In the genomic region with DNA sequence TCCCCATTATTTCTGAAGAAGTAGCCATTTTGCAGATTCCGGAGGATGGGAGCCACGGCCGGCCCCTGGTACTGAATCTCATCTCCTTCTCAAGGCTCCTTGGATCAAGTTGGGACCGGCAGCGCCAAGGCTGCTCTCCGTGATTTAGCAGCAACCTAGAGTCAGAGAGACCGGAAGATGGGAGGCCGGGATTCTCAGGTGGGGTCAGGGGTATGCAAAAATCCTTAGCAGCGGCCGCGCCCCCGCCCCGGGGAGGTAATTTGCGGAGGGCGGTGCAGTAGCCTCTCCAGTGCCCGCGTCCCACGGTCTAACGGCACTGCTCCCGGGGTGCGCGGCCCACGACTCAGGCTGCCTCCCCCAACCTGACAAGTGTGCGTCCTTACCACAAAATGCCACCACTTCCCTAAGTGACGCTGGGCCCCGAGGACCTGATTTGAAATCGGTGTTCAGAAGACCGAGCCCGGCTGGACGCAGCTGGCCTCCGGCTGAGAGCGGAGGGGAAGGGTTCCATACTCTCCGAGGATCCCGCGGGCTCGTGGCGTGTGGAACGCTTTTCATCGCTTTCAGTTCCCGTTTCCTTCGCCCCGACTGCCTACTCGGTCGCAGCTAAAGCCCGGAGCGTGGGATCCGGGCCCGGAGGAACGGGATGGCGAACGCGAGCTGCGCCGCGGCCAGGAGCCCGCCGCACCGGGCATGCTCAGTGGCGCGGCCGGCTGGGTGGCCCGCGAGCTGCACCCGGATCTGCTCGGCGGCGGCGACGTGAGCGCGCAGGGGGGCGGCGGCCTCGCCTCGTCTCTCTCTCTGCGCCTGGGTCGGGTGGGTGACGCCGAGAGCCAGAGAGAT, we compare ENCODE assay signal across 8 cellular contexts. TPM values are rescaled to one million over a fixed set of nuclear protein-coding genes. Genes with fewer than 3 reads are reported as not detected.
DNase-seq lines count a peak whose midpoint lies in the region; ATAC-seq and TF ChIP-seq lines count a peak whose summit lies in the region.

A gene with protein sequence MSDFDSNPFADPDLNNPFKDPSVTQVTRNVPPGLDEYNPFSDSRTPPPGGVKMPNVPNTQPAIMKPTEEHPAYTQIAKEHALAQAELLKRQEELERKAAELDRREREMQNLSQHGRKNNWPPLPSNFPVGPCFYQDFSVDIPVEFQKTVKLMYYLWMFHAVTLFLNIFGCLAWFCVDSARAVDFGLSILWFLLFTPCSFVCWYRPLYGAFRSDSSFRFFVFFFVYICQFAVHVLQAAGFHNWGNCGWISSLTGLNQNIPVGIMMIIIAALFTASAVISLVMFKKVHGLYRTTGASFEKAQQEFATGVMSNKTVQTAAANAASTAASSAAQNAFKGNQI (plus strand): TSS at position 787 of the 843 bp plus-strand sequence. CDS start 55 bp downstream, at position 842.

- H3K36me3 ChIP-seq in PC-3 (ENCODE audit: low read depth, low read length): no peaks in the 10 kb centered on the region
- peaks cover 0 to 4% of the 10 kb centered on the region in 2 donors for H3K36me3 ChIP-seq in esophagus (ENCODE audit: control insufficient read depth in 2 of 2, insufficient read depth in 2 of 2, low read length in 1 of 2)
- H3K36me3 ChIP-seq in muscle layer of colon (ENCODE audit: insufficient read depth, low read length): no peaks in the 10 kb centered on the region

- H3K27ac ChIP-seq in PC-3 (ENCODE audit: low read length) (peak within 1 kb of the TSS; percentile 93), esophagus (ENCODE audit: low read depth in 2 of 2, low read length in 1 of 2) (peak within 1 kb of the TSS; percentile 85 to 95), muscle layer of colon (ENCODE audit: low read depth, low read length) (peak within 1 kb of the TSS; percentile 82)

- CTCF ChIA-PET in PC-3 (lab: Charles Lee): no interaction called here

- H3K4me3 Mint-ChIP-seq in IgD-negative memory B cell: peak within 1 kb of the TSS; percentile 92 to 99 (median 97)

- peak within 1 kb of the TSS; percentile 91 for H3K4me2 ChIP-seq in PC-3 (ENCODE audit: low read length)

- no peaks in the 10 kb centered on the region for H3K27me3 ChIP-seq in PC-3 (ENCODE audit: low read length)
- no peaks in the 10 kb centered on the region for H3K27me3 ChIP-seq in esophagus (ENCODE audit: control insufficient read depth in 1 of 2, insufficient read depth in 2 of 2, low read length in 2 of 2)
- no peaks in the 10 kb centered on the region for H3K27me3 ChIP-seq in muscle layer of colon (ENCODE audit: control insufficient read depth in 1 of 2, insufficient read depth in 2 of 2, low read length in 2 of 2)

- H3K4me3 ChIP-seq in PC-3 (ENCODE audit: low read length): peak within 1 kb of the TSS; percentile 97
- H3K4me3 ChIP-seq in esophagus (ENCODE audit: low read depth in 1 of 2, low read length in 2 of 2): peak within 1 kb of the TSS; percentile 82 to 99
- peak within 1 kb of the TSS; percentile 94 to 99 for H3K4me3 ChIP-seq in muscle layer of colon (ENCODE audit: low read depth in 1 of 2, low read length in 2 of 2)

- H3K27ac Mint-ChIP-seq in IgD-negative memory B cell: peak within 1 kb of the TSS; percentile 78 to 98 (median 96)

- ATAC-seq in GM21529 (IDR thresholded peaks at IDR 0.05; ENCODE audit: unreplicated experiment) (peak; percentile 78), PC-3 (peak; percentile 85)

- peak within 1 kb of the TSS; percentile 96 for H2AFZ ChIP-seq in PC-3 (ENCODE audit: low read length)

- intact Hi-C loops in PC-3 (cut with micrococcal nuclease): loop anchor here (1.0 to 5.0 kb wide), 3 partner anchors 47 to 167 kb away; a partner anchor contains a TSS

- TSS peak; percentile 75 for BruUV-seq in PC-3 (replicated peaks; lab: Mats Ljungman, UMichigan)

- peaks cover 14% of the 10 kb centered on the region for H3K4me1 ChIP-seq in PC-3 (ENCODE audit: insufficient read depth, low read length)
- no peaks in the 10 kb centered on the region for H3K4me1 ChIP-seq in esophagus (ENCODE audit: control insufficient read depth in 2 of 2, insufficient read depth in 2 of 2, low read length in 1 of 2)
- H3K4me1 ChIP-seq in muscle layer of colon (ENCODE audit: insufficient read depth, low read length): peaks cover 21% of the 10 kb centered on the region

- no peaks in the 10 kb centered on the region for H3K9me3 ChIP-seq in PC-3 (ENCODE audit: low read length)
- no peaks in the 10 kb centered on the region for H3K9me3 ChIP-seq in esophagus (ENCODE audit: control insufficient read depth in 2 of 2, insufficient read depth in 1 of 2, low read depth in 1 of 2, low read length in 1 of 2)
- no peaks in the 10 kb centered on the region for H3K9me3 ChIP-seq in muscle layer of colon (ENCODE audit: low read length)

- no peaks in the 10 kb centered on the region for H3K9me3 Mint-ChIP-seq in IgD-negative memory B cell

- no peaks in the 10 kb centered on the region for H3F3A ChIP-seq in PC-3 (ENCODE audit: low read length, unreplicated experiment)

- H3K9ac ChIP-seq in PC-3 (ENCODE audit: low read length) (peak within 1 kb of the TSS; percentile 97), muscle layer of colon (ENCODE audit: low read length) (peak within 1 kb of the TSS; percentile 55)

- H3K9me2 ChIP-seq in PC-3 (replicated peaks; ENCODE audit: low read length): no peaks in the 10 kb centered on the region

- peaks cover 49% of the 10 kb centered on the region for H3K79me2 ChIP-seq in PC-3 (ENCODE audit: low read length)

- no peaks in the 10 kb centered on the region for H3K27me3 Mint-ChIP-seq in IgD-negative memory B cell

- DNase-seq in DMS53 (lab: John Stamatoyannopoulos, UW): peak; percentile 97
- peak; percentile 90 for DNase-seq in PC-3
- peak; percentile 95 for DNase-seq in activated T-cell treated with anti-CD3 and anti-CD28 coated beads, Interleukin-2, amount 50 U/mL, for 1 hour
- peak; percentile 85 for DNase-seq in stimulated activated CD8-positive, alpha-beta memory T cell treated with anti-CD3 and anti-CD28 coated beads, Interleukin-7, amount 100 ng/mL, for 24 hours (ENCODE audit: low read depth)

- TF ChIP-seq CTCF in PC-3 (conservative IDR thresholded peaks at IDR 0.05; ENCODE audit: low read depth, low read length): no peak

- WGBS in esophagus, 2 donors: 0% methylated on average over 79 of the region's 79 CpGs

- POLR2A ChIA-PET in PC-3 (lab: Charles Lee; ENCODE audit: unreplicated experiment): interaction anchor here (0.9 kb wide), 1 partner anchor 15 kb away, joined by 3 read pairs; no protein-coding TSS in a partner anchor

- H3K4me1 Mint-ChIP-seq in IgD-negative memory B cell: peaks cover 22 to 29% (median 27%) of the 10 kb centered on the region in 3 donors

- H3K36me3 Mint-ChIP-seq in IgD-negative memory B cell: no peaks in the 10 kb centered on the region

- 0 out of 2 replicates have a peak, but pooled peaks cover 3% of the 10 kb centered on the region for H4K20me1 ChIP-seq in PC-3 (ENCODE audit: low read length)

RNA-seq across cellular contexts. Expression of the gene that starts here (rescaled TPM):
- polyA plus RNA-seq in IgD-negative memory B cell (29.2 TPM), esophagus (1 to 10 TPM; 8.7 TPM)
- total RNA-seq in PC-3 (2014; rRNA removed): 25.5 and 26.4 TPM in 2 replicates

Comparison
In these comparisons a context has a peak if more than half of its experiments do, and no peak if none do; other contexts are left out.
1. Peak in every context shown above with its lines: DNase-seq, ATAC-seq, H3K4me3 ChIP-seq and H3K27ac ChIP-seq.